Comparison of ENCODE assay signal across 8 cellular contexts in the genomic region with DNA sequence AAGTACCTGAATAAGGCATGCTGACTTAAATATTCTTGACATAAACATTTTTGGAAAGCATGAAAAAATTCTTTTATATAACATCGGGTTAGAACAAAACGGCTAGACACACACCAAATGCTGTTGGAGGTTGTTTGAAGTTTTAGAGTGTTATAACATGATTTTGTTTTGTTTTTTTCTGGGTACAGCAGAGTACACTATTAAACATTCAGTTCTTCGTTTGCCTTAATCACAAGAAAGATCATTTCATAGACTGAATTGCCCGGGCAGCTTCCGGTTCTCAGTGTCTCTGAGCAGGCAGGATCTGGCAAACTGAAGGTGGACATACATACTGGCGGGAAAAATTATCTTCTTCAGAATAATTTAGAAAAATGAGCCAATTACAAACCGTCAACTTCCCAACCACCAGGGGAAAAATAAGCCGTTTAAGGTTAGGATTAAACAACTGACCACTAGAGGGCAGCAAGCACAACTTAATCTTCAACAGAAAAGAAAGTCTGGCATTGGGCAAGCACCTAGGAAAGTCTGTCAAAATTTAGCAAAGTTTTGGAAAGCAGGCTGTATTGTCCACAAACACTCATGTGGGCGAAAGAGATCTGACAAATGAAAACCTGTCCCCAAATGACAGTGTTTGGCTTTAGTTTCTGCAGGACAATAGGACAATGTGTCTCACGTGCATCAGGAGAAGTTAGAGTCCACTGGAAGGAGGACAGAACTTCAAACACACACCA. TPM values are rescaled to one million over a fixed set of nuclear protein-coding genes. Genes with fewer than 3 reads are reported as not detected.
DNase-seq lines count a peak whose midpoint lies in the region; ATAC-seq, FAIRE-seq and TF ChIP-seq lines count a peak whose summit lies in the region.

No MANE protein-coding gene starts in this region.

- H3K9ac ChIP-seq in astrocyte (ENCODE audit: low read length), result peak overlapping the region; percentile 71
- H3K9ac ChIP-seq in rectal smooth muscle tissue (ENCODE audit: low read length), result no peak overlapping the region

- H4K20me1 ChIP-seq in astrocyte (ENCODE audit: insufficient read depth, low read length), result peaks cover 72% of the 10 kb centered on the region

- H3K4me1 Mint-ChIP-seq in Calu3 (ENCODE audit: low read depth, unreplicated experiment) (peaks cover 60% of the 10 kb centered on the region), astrocyte (ENCODE audit: low read depth, unreplicated experiment) (peaks cover 32% of the 10 kb centered on the region)

- H3K4me3 ChIP-seq in SJSA1, result no peak overlapping the region
- peak overlapping the region; percentile 11 for H3K4me3 ChIP-seq in astrocyte (ENCODE audit: insufficient read depth, low read depth, low read length)
- H3K4me3 ChIP-seq in right atrium auricular region, result no peak overlapping the region
- H3K4me3 ChIP-seq in rectal smooth muscle tissue (ENCODE audit: low read length), result peak overlapping the region; percentile 43

- TF ChIP-seq CTCF in Calu3 (IDR thresholded peaks at IDR 0.05; ENCODE audit: unreplicated experiment), result peak; percentile 95
- peak; percentile 93 for TF ChIP-seq CTCF in astrocyte (IDR thresholded peaks at IDR 0.05; ENCODE audit: insufficient read depth, low read depth, low read length)
- TF ChIP-seq CTCF in right atrium auricular region (IDR thresholded peaks at IDR 0.05), result peak; percentile 76 to 92

- BruUV-seq in Calu3 (replicated peaks; lab: Mats Ljungman, UMichigan), result no TSS peak

- H3K9me3 ChIP-seq in SJSA1 (replicated peaks) (no peaks in the 10 kb centered on the region), astrocyte (ENCODE audit: insufficient read depth, low read depth, low read length) (no peaks in the 10 kb centered on the region), right atrium auricular region (no peaks in the 10 kb centered on the region)

- H3K4me3 Mint-ChIP-seq in Calu3 (ENCODE audit: low read depth, unreplicated experiment) (peak overlapping the region; percentile 63), astrocyte (ENCODE audit: unreplicated experiment) (peak overlapping the region; percentile 57)

- H3K36me3 ChIP-seq in SJSA1 (peaks cover 90% of the 10 kb centered on the region), astrocyte (ENCODE audit: insufficient read depth, low read length) (peaks cover 50% of the 10 kb centered on the region), right atrium auricular region (peaks cover 66% of the 10 kb centered on the region), rectal smooth muscle tissue (ENCODE audit: control insufficient read depth, insufficient read depth, low read length) (peaks cover 34% of the 10 kb centered on the region)

- H3K9me3 Mint-ChIP-seq in Calu3 (ENCODE audit: low read depth, unreplicated experiment) (no peaks in the 10 kb centered on the region), astrocyte (ENCODE audit: unreplicated experiment) (no peaks in the 10 kb centered on the region)

- intact Hi-C loops in Calu3 (cut with micrococcal nuclease; ENCODE audit: unreplicated experiment), result loop anchor here (1.0 to 5.0 kb wide), 11 partner anchors 14 to 484 kb away; partner anchors contain the start of gene ZNF217

- H3K27me3 Mint-ChIP-seq in Calu3 (ENCODE audit: unreplicated experiment) (no peaks in the 10 kb centered on the region), astrocyte (ENCODE audit: low read depth, unreplicated experiment) (no peaks in the 10 kb centered on the region)

- H3K27ac ChIP-seq in SJSA1 (peak overlapping the region; percentile 15; the same call in 1 of the 2 replicates), astrocyte (ENCODE audit: low read depth, low read length) (peak overlapping the region; percentile 71), right atrium auricular region (peak overlapping the region; percentile 59 to 66), rectal smooth muscle tissue (ENCODE audit: low read depth, low read length) (peak overlapping the region; percentile 61)

- CTCF ChIA-PET in Calu3 (lab: Charles Lee), result interaction anchor here (0.5 to 2.0 kb wide), 17 partner anchors 15 to 1238 kb away, joined by 3 to 14 read pairs (median 4); partner anchors contain the start of gene ZNF217

- peak; percentile 32 for FAIRE-seq in astrocyte (lab: Jason Lieb, UNC)

- peak; percentile 43 for ATAC-seq in GM21723 (IDR thresholded peaks at IDR 0.05; ENCODE audit: unreplicated experiment)

- no peak overlapping the region for H2AFZ ChIP-seq in astrocyte (ENCODE audit: low read depth, low read length)

- H3K4me2 ChIP-seq in astrocyte (ENCODE audit: low read length), result peak overlapping the region; percentile 67

- H3K4me1 ChIP-seq in SJSA1 (replicated peaks) (peaks cover 33% of the 10 kb centered on the region), astrocyte (ENCODE audit: insufficient read depth, low read length) (peaks cover 31% of the 10 kb centered on the region), right atrium auricular region (peaks cover 0 to 45% of the 10 kb centered on the region in 2 donors), rectal smooth muscle tissue (ENCODE audit: control insufficient read depth, insufficient read depth, low read length) (peaks cover 6% of the 10 kb centered on the region)

- peak overlapping the region; percentile 80 for H3K27ac Mint-ChIP-seq in Calu3 (ENCODE audit: unreplicated experiment)
- H3K27ac Mint-ChIP-seq in astrocyte (ENCODE audit: unreplicated experiment), result peak overlapping the region; percentile 66

- H3K27me3 ChIP-seq in SJSA1 (replicated peaks) (no peaks in the 10 kb centered on the region), astrocyte (ENCODE audit: insufficient read depth, low read length) (no peaks in the 10 kb centered on the region), right atrium auricular region (no peaks in the 10 kb centered on the region), rectal smooth muscle tissue (ENCODE audit: control insufficient read depth, insufficient read depth, low read length) (no peaks in the 10 kb centered on the region)

- H3K36me3 Mint-ChIP-seq in Calu3 (ENCODE audit: insufficient read depth, unreplicated experiment) (peaks cover 93% of the 10 kb centered on the region), astrocyte (ENCODE audit: low read depth, unreplicated experiment) (peaks cover 16% of the 10 kb centered on the region)

- peaks cover 97% of the 10 kb centered on the region for H3K79me2 ChIP-seq in astrocyte (ENCODE audit: insufficient read depth, low read length)

- DNase-seq in Calu3 (peak; percentile 81), NCI-H1105 (lab: John Stamatoyannopoulos, UW) (peak; percentile 77), SJSA1 (ENCODE audit: low read depth in 1 of 2, low spot score in 2 of 2) (peak; percentile 62 to 90), astrocyte (ENCODE audit: low read depth) (peak; percentile 69), right atrium auricular region (ENCODE audit: low spot score) (peak; percentile 59), cerebellar nuclear complex (lab: John Stamatoyannopoulos, UW) (no peak)

RNA-seq across cellular contexts. Expression of gene ZNF217, which starts 15.0 kb away (rescaled TPM):
- total RNA-seq in Calu3 (2022), result 87.3 and 95.6 TPM in 2 replicates
- 7.7 and 14.1 TPM in 2 replicates for total RNA-seq in SJSA1 (2014; rRNA removed; shearing (Covaris generic))
- 54.6 and 57.9 TPM in 2 replicates for total RNA-seq in astrocyte
- 10 to 100 TPM in 1 of 2 donors, 1 to 10 TPM in 1; 7.6 to 13.8 TPM for total RNA-seq in right atrium auricular region

Comparison
In these comparisons a context has a peak if more than half of its experiments do, and no peak if none do; other contexts are left out.
1. DNase-seq: peak in Calu3 (single experiment), NCI-H1105 (single experiment), SJSA1 (2 of 2), astrocyte (single experiment) and right atrium auricular region (single experiment); none in cerebellar nuclear complex (0 of 2).
2. H3K27ac ChIP-seq: peak in every context shown above with its lines; median percentile 71 in astrocyte; 62 in right atrium auricular region; 61 in rectal smooth muscle tissue; 15 in SJSA1.
3. H3K4me3 ChIP-seq: peak in astrocyte (single experiment) and rectal smooth muscle tissue (single experiment); none in SJSA1 (single experiment) and right atrium auricular region (0 of 2).
4. Peak in every context shown above with its lines, with median percentiles within 50 percentile points of each other: CTCF ChIP-seq.